Comparison of ENCODE assay signal across 11 cellular contexts in genomic region chr9:4306066-4306787, GRCh38. TPM values are rescaled to one million over a fixed set of nuclear protein-coding genes. Genes with fewer than 3 reads are reported as not detected.
DNase-seq lines count a peak whose midpoint lies in the region; ATAC-seq and TF ChIP-seq lines count a peak whose summit lies in the region.
"Had no signal": no experiment of that assay in that cellular context is flagged by ENCODE, and none has a peak within 500 bp of the region (broad histone marks: within the 10 kb centered on the region; RNA-seq: fewer than 3 reads in every experiment).

No MANE protein-coding gene starts in this region.

- no peak overlapping the region for H3K4me3 Mint-ChIP-seq in osteocyte (ENCODE audit: unreplicated experiment)

- H3K9me3 ChIP-seq in gastroesophageal sphincter: no peaks in the 10 kb centered on the region
- H3K9me3 ChIP-seq: left lung had no signal

- H3K9me3 Mint-ChIP-seq in osteocyte (ENCODE audit: unreplicated experiment): no peaks in the 10 kb centered on the region

- no peak for TF ChIP-seq POLR2A in gastroesophageal sphincter (IDR thresholded peaks at IDR 0.05)

- ATAC-seq in gastroesophageal sphincter: no peak
- no peak for ATAC-seq in GM18858 (IDR thresholded peaks at IDR 0.05; ENCODE audit: unreplicated experiment)
- ATAC-seq: left lung had no signal

- no peaks in the 10 kb centered on the region for H3K27me3 ChIP-seq in gastroesophageal sphincter

- peak overlapping the region; percentile 5 for H3K27ac Mint-ChIP-seq in osteocyte (ENCODE audit: unreplicated experiment)
- H3K27ac Mint-ChIP-seq: brain had no signal

- H3K4me3 ChIP-seq in gastroesophageal sphincter: no peak overlapping the region
- H3K4me3 ChIP-seq: left lung had no signal

- peaks cover 40% of the 10 kb centered on the region for H3K4me1 Mint-ChIP-seq in osteocyte (ENCODE audit: unreplicated experiment)

- peaks cover 0 to 17% (median 0%) of the 10 kb centered on the region in 3 donors for H3K4me1 ChIP-seq in gastroesophageal sphincter

- no peaks in the 10 kb centered on the region for H3K27me3 Mint-ChIP-seq in osteocyte (ENCODE audit: unreplicated experiment)

- WGBS in gastroesophageal sphincter (ENCODE audit: low coverage in 1 of 2), 2 donors: 85% methylated on average over 3 to 4 of the region's 5 CpGs

- TF ChIP-seq CTCF in osteocyte (IDR thresholded peaks at IDR 0.05) (no peak), gastroesophageal sphincter (IDR thresholded peaks at IDR 0.05) (no peak)

- DNase-seq in EH (ENCODE audit: low read depth) (peak; percentile 77), M059J (ENCODE audit: low read depth) (peak; percentile 64), amniotic epithelial cell (ENCODE audit: low read depth) (peak; percentile 73), osteocyte (ENCODE audit: extremely low spot score, unreplicated experiment) (no peak), NOMO-1 (lab: John Stamatoyannopoulos, UW; ENCODE audit: unreplicated experiment in 2 of 2) (no peak), GOT3 (lab: John Stamatoyannopoulos, UW) (no peak)
- DNase-seq: left lung had no signal

- H3K36me3 ChIP-seq in gastroesophageal sphincter: no peaks in the 10 kb centered on the region
- H3K36me3 ChIP-seq: left lung had no signal

- no peak for TF ChIP-seq EP300 in gastroesophageal sphincter (IDR thresholded peaks at IDR 0.05)

- no peaks in the 10 kb centered on the region for H3K36me3 Mint-ChIP-seq in osteocyte (ENCODE audit: unreplicated experiment)
- H3K36me3 Mint-ChIP-seq: brain had no signal

- H3K27ac ChIP-seq in gastroesophageal sphincter: no peak overlapping the region
- H3K27ac ChIP-seq: left lung, VCaP had no signal

RNA-seq across cellular contexts. Expression of gene GLIS3, which starts 6.4 kb away (rescaled TPM):
- 13.8 and 27.9 TPM in 2 replicates for total RNA-seq in M059J (2014; rRNA removed; shearing (Covaris generic))
- total RNA-seq in osteocyte (27.1 and 30.5 TPM in 2 replicates), gastroesophageal sphincter (10 to 100 TPM; 10.3 to 34.9 (median 20.8) TPM)

Comparison
In these comparisons a context has a peak if more than half of its experiments do, and no peak if none do; other contexts are left out.
1. DNase-seq: peak in EH (single experiment), M059J (single experiment) and amniotic epithelial cell (single experiment); none in osteocyte (single experiment), NOMO-1 (0 of 2) and GOT3 (single experiment).